Comparison of ENCODE assay signal across 1 cellular context in the genomic region with DNA sequence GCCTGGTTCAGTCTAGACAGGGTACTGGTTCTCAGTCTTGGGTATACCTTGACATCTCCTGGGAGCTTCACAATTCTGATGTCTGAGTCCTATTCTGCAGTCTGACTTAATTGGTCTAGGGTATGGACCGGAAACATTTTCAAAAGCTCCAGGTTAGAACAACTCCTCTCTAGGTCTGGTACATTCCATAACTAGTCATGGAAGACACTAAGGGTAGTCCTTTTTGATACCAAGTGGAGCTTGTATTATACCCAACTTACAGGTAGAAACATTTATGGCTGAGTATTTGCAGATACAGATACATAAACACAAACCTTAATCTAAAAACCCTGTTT.
TF ChIP-seq lines count a peak whose summit lies in the region.

No MANE protein-coding gene starts in this region.

TF ChIP-seq in endothelial cell of umbilical vein, 7 proteins besides CTCF, POLR2A, EP300 and RAD21:
- TF ChIP-seq POLR2AphosphoS5 (IDR thresholded peaks at IDR 0.05; ENCODE audit: insufficient read depth, low read depth, low read length) = no peak
- no peak for TF ChIP-seq EZH2 (IDR thresholded peaks at IDR 0.05; ENCODE audit: borderline replicate concordance, low read depth, low read length, severe bottlenecking)
- no peak for TF ChIP-seq JUN (IDR thresholded peaks at IDR 0.05; ENCODE audit: borderline replicate concordance, insufficient read depth, insufficient read length, low read depth)
- TF ChIP-seq FOS (IDR thresholded peaks at IDR 0.05; ENCODE audit: borderline replicate concordance, insufficient read depth, low read length) = no peak
- TF ChIP-seq, protein P1, sequence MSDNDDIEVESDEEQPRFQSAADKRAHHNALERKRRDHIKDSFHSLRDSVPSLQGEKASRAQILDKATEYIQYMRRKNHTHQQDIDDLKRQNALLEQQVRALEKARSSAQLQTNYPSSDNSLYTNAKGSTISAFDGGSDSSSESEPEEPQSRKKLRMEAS (IDR thresholded peaks at IDR 0.05; ENCODE audit: insufficient read depth, insufficient read length) = no peak
- no peak for TF ChIP-seq MYC (IDR thresholded peaks at IDR 0.05; ENCODE audit: low read depth, low read length)
- no peak for TF ChIP-seq GATA2 (IDR thresholded peaks at IDR 0.05; ENCODE audit: insufficient read depth, insufficient read length, low read depth, low read length)
TF ChIP-seq in endothelial cell of umbilical vein: peak in this region for 0.
